In the genomic region with DNA sequence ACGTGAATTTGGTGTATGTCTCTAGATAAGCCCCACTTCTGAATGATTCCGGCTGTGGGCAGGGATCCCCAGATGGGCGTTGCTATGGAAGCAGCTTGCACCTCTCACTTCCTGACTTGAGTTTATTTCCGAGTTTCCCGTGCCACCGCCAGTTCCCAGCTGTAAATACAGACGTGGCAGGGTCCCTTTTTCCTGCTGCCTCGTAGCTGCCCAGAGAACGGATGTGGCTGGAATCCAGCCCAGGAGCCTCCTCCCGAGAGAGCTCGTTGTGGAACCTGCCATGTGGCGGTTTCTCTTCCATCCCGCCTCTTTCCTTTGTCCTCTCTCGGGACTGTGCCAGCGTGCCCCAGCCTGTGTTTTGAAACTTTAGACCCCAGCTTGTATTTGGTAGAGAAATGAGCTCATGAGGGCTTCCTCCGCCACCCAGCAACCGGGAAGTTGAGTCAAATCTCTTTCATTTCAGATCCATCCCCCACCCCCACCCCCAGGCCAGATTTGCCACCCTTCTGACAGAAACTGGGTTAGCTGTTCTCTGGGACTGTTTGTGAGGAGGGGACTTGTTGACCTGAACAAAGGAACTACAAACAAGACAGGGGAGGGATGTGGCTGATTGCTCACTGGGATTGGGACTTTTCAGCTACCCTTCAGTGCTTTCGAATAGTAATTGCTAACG, we compare ENCODE assay signal across 9 cellular contexts.
DNase-seq lines count a peak whose midpoint lies in the region; ATAC-seq and TF ChIP-seq lines count a peak whose summit lies in the region.
"Had no signal": no experiment of that assay in that cellular context is flagged by ENCODE, and none has a peak within 500 bp of the region (broad histone marks: within the 10 kb centered on the region; RNA-seq: fewer than 3 reads in every experiment).

No MANE protein-coding gene starts in this region.

- peaks cover 28% of the 10 kb centered on the region for H3K4me1 ChIP-seq in neural progenitor cell

- DNase-seq in activated CD4-positive, alpha-beta T cell treated with anti-CD3 and anti-CD28 coated beads for 48 hours: peak; percentile 45
- DNase-seq in activated CD4-positive, alpha-beta T cell treated with anti-CD3 and anti-CD28 coated beads, Interleukin-2, amount 10 ng/mL, durations not matched to agents 7 days and 5 days: no peak
- peak; percentile 96 for DNase-seq in NCI-H1694 treated with DMSO at 0.1 percent for 48 hours (lab: John Stamatoyannopoulos, UW)
- peak; percentile 89 for DNase-seq in fibroblast of pulmonary artery (ENCODE audit: low read depth)
- DNase-seq in neural progenitor cell (ENCODE audit: low spot score): peak; percentile 85
- DNase-seq in HuH-7 (ENCODE audit: low spot score): no peak

- H3K27ac Mint-ChIP-seq in activated CD4-positive, alpha-beta T cell treated with anti-CD3 and anti-CD28 coated beads, Interleukin-2, amount 10 ng/mL, durations not matched to agents 7 days and 5 days: no peak overlapping the region
- H3K27ac Mint-ChIP-seq in neural progenitor cell: no peak overlapping the region
- H3K27ac Mint-ChIP-seq: memory B cell had no signal

- peaks cover 4% of the 10 kb centered on the region for H3K4me1 Mint-ChIP-seq in activated CD4-positive, alpha-beta T cell treated with anti-CD3 and anti-CD28 coated beads, Interleukin-2, amount 10 ng/mL, durations not matched to agents 7 days and 5 days
- H3K4me1 Mint-ChIP-seq in neural progenitor cell: peaks cover 11% of the 10 kb centered on the region

- H3K27ac ChIP-seq in VCaP (peak overlapping the region; percentile 97), neural progenitor cell (peak overlapping the region; percentile 95)

- peaks cover 62% of the 10 kb centered on the region for H3K79me2 ChIP-seq in neural progenitor cell (ENCODE audit: low read depth)

- H3K4me3 Mint-ChIP-seq in activated CD4-positive, alpha-beta T cell treated with anti-CD3 and anti-CD28 coated beads, Interleukin-2, amount 10 ng/mL, durations not matched to agents 7 days and 5 days: no peak overlapping the region
- H3K4me3 Mint-ChIP-seq in neural progenitor cell: no peak overlapping the region
- H3K4me3 Mint-ChIP-seq: memory B cell had no signal

- no peaks in the 10 kb centered on the region for H3K9me3 Mint-ChIP-seq in activated CD4-positive, alpha-beta T cell treated with anti-CD3 and anti-CD28 coated beads, Interleukin-2, amount 10 ng/mL, durations not matched to agents 7 days and 5 days
- no peaks in the 10 kb centered on the region for H3K9me3 Mint-ChIP-seq in neural progenitor cell
- H3K9me3 Mint-ChIP-seq: memory B cell had no signal

- CTCF ChIA-PET in activated CD4-positive, alpha-beta T cell treated with anti-CD3 and anti-CD28 coated beads, Interleukin-2, amount 10 ng/mL, durations not matched to agents 7 days and 5 days (lab: Charles Lee): interaction anchor here (0.6 to 1.2 kb wide), 2 partner anchors 10 to 495 kb away, joined by 3 read pairs; no protein-coding TSS in a partner anchor

- peak overlapping the region; percentile 80 for H3K4me2 ChIP-seq in neural progenitor cell

- peak overlapping the region; percentile 48 for H2AFZ ChIP-seq in neural progenitor cell (replicated peaks)

- no peak for ATAC-seq in GM21390 (IDR thresholded peaks at IDR 0.05; ENCODE audit: unreplicated experiment)

- H3K27me3 ChIP-seq in neural progenitor cell: no peaks in the 10 kb centered on the region

- H3F3A ChIP-seq in neural progenitor cell (ENCODE audit: low read depth): peaks cover 40% of the 10 kb centered on the region

- H3K36me3 ChIP-seq in neural progenitor cell: no peaks in the 10 kb centered on the region

- peak overlapping the region; percentile 45 for H3K9ac ChIP-seq in neural progenitor cell

- H3K4me3 ChIP-seq in fibroblast of pulmonary artery (replicated peaks; ENCODE audit: low read depth, low read length) (peak overlapping the region; percentile 48), neural progenitor cell (peak overlapping the region; percentile 47)

- no peaks in the 10 kb centered on the region for H3K36me3 Mint-ChIP-seq in activated CD4-positive, alpha-beta T cell treated with anti-CD3 and anti-CD28 coated beads, Interleukin-2, amount 10 ng/mL, durations not matched to agents 7 days and 5 days (ENCODE audit: low read depth)
- no peaks in the 10 kb centered on the region for H3K36me3 Mint-ChIP-seq in neural progenitor cell

- TF ChIP-seq CTCF in VCaP (conservative IDR thresholded peaks at IDR 0.05): no peak
- no peak for TF ChIP-seq CTCF in fibroblast of pulmonary artery (IDR thresholded peaks at IDR 0.05; ENCODE audit: low read length, missing control alignments)
- TF ChIP-seq CTCF in neural progenitor cell (IDR thresholded peaks at IDR 0.05): no peak

- no peaks in the 10 kb centered on the region for H3K27me3 Mint-ChIP-seq in activated CD4-positive, alpha-beta T cell treated with anti-CD3 and anti-CD28 coated beads, Interleukin-2, amount 10 ng/mL, durations not matched to agents 7 days and 5 days
- no peaks in the 10 kb centered on the region for H3K27me3 Mint-ChIP-seq in neural progenitor cell (ENCODE audit: insufficient read depth, low read depth)
- H3K27me3 Mint-ChIP-seq: memory B cell had no signal

- H4K20me1 ChIP-seq in neural progenitor cell (ENCODE audit: low read depth): no peaks in the 10 kb centered on the region

- POLR2A ChIA-PET in activated CD4-positive, alpha-beta T cell treated with anti-CD3 and anti-CD28 coated beads, Interleukin-2, amount 10 ng/mL, durations not matched to agents 7 days and 5 days (lab: Charles Lee): no interaction called here

- H3K9me3 ChIP-seq in neural progenitor cell (ENCODE audit: low read depth): no peaks in the 10 kb centered on the region

Comparison
In these comparisons a context has a peak if more than half of its experiments do, and no peak if none do; other contexts are left out.
1. DNase-seq: peak in activated CD4-positive, alpha-beta T cell treated with anti-CD3 and anti-CD28 coated beads for 48 hours (single experiment), NCI-H1694 treated with DMSO at 0.1 percent for 48 hours (single experiment), fibroblast of pulmonary artery (single experiment) and neural progenitor cell (single experiment); none in activated CD4-positive, alpha-beta T cell treated with anti-CD3 and anti-CD28 coated beads, Interleukin-2, amount 10 ng/mL, durations not matched to agents 7 days and 5 days (single experiment) and HuH-7 (single experiment).